24 cellular contexts compared by ENCODE assay signal in genomic region chr9:32882616-32883015, GRCh38.
"Had no signal": no experiment of that assay in that cellular context is flagged by ENCODE, and none has a peak within 500 bp of the region (broad histone marks: within the 10 kb centered on the region; RNA-seq: fewer than 3 reads in every experiment).

No MANE protein-coding gene starts in this region.

- H3K4me3 Mint-ChIP-seq: immature natural killer cell; naive thymus-derived CD8-positive, alpha-beta T cell; nephron; neural crest cell; stimulated activated naive B cell treated with anti-CD40 and anti-IgM and Interleukin-4, amounts not matched to agents 10 μg/mL and 1 μg/mL and 100 μg/mL, for 72 hours had no signal

- H3K4me1 Mint-ChIP-seq: immature natural killer cell; naive thymus-derived CD8-positive, alpha-beta T cell; nephron; stimulated activated naive B cell treated with anti-CD40 and anti-IgM and Interleukin-4, amounts not matched to agents 10 μg/mL and 1 μg/mL and 100 μg/mL, for 72 hours had no signal

- DNase-seq: immature natural killer cell; kidney; left colon; left lung; lower lobe of right lung; mammary epithelial cell; mesenchymal stem cell; naive thymus-derived CD8-positive, alpha-beta T cell; pancreas; retina; right cardiac atrium; stimulated activated CD4-positive, alpha-beta T cell treated with anti-CD3 and anti-CD28 coated beads, Interleukin-12 subunit alpha, Interleukin-12 subunit beta, amount 100 ng/mL, for 4 hours; stimulated activated CD4-positive, alpha-beta T cell treated with anti-CD3 and anti-CD28 coated beads, Interleukin-15, amount 100 ng/mL, for 24 hours; stimulated activated CD4-positive, alpha-beta T cell treated with anti-CD3 and anti-CD28 coated beads, Interleukin-2, amount 100 ng/mL, for 24 hours; stimulated activated CD4-positive, alpha-beta T cell treated with anti-CD3 and anti-CD28 coated beads, Interleukin-4, amount 100 ng/mL, for 1 hour; stimulated activated naive B cell treated with anti-CD40 and anti-IgM and Interleukin-4, amounts not matched to agents 10 μg/mL and 1 μg/mL and 100 μg/mL, for 72 hours; stimulated activated naive CD8-positive, alpha-beta T cell treated with anti-CD3 and anti-CD28 coated beads, Interleukin-15, Interleukin-2, amounts not matched to agents 100 U/mL and 50 U/mL, for 24 hours; stomach; testis; thyroid gland; transverse colon; upper lobe of left lung had no signal

- H3K36me3 Mint-ChIP-seq: naive thymus-derived CD8-positive, alpha-beta T cell had no signal

- H3K9me3 Mint-ChIP-seq: immature natural killer cell; naive thymus-derived CD8-positive, alpha-beta T cell; nephron; neural crest cell; stimulated activated naive B cell treated with anti-CD40 and anti-IgM and Interleukin-4, amounts not matched to agents 10 μg/mL and 1 μg/mL and 100 μg/mL, for 72 hours had no signal

- H3K27ac Mint-ChIP-seq: immature natural killer cell; naive thymus-derived CD8-positive, alpha-beta T cell; nephron; stimulated activated naive B cell treated with anti-CD40 and anti-IgM and Interleukin-4, amounts not matched to agents 10 μg/mL and 1 μg/mL and 100 μg/mL, for 72 hours had no signal
